In genomic region chr7:120857558-120858298, GRCh38 we compare ENCODE assay signal across 8 cellular contexts. TPM values are rescaled to one million over a fixed set of nuclear protein-coding genes. Genes with fewer than 3 reads are reported as not detected.
DNase-seq lines count a peak whose midpoint lies in the region; ATAC-seq, FAIRE-seq and TF ChIP-seq lines count a peak whose summit lies in the region.

Gene TSPAN12, minus strand, starts transcription at chr7:120858144. Its CDS starts 1,381 bp downstream, at chr7:120856763.

- no peaks in the 10 kb centered on the region for H4K20me1 ChIP-seq in KMS-11 (ENCODE audit: insufficient read depth)

- no peak within 1 kb of the TSS for H3K27ac Mint-ChIP-seq in activated naive CD8-positive, alpha-beta T cell treated with anti-CD3 and anti-CD28 coated beads, Interleukin-2, amount 10 ng/mL, durations not matched to agents 7 days and 5 days

- TF ChIP-seq CTCF in GM10248 (IDR thresholded peaks at IDR 0.05; ENCODE audit: control extremely low read depth, extremely low read depth, low read depth, missing control alignments), result peak; percentile 79
- peak; percentile 55 for TF ChIP-seq CTCF in KMS-11 (conservative IDR thresholded peaks at IDR 0.05; ENCODE audit: low read depth, low read length)
- peak in 1 of 3 experiments; percentile 41 for TF ChIP-seq CTCF in vagina (IDR thresholded peaks at IDR 0.05)

- H3K9me3 Mint-ChIP-seq in activated naive CD8-positive, alpha-beta T cell treated with anti-CD3 and anti-CD28 coated beads, Interleukin-2, amount 10 ng/mL, durations not matched to agents 7 days and 5 days, result no peaks in the 10 kb centered on the region

- H3K9me3 ChIP-seq in vagina, result no peaks in the 10 kb centered on the region

- H2AFZ ChIP-seq in KMS-11 (ENCODE audit: low read depth), result peak within 1 kb of the TSS; percentile 96

- H3K9ac ChIP-seq in KMS-11, result peak within 1 kb of the TSS; percentile 65

- POLR2A ChIA-PET in GM10248 (lab: Yijun Ruan, JAX), result interaction anchor here (0.7 kb wide), 1 partner anchor 93 kb away, joined by 3 read pairs; the partner anchor contains the start of gene ING3
- POLR2A ChIA-PET in activated naive CD8-positive, alpha-beta T cell treated with anti-CD3 and anti-CD28 coated beads, Interleukin-2, amount 10 ng/mL, durations not matched to agents 7 days and 5 days (lab: Charles Lee), result no interaction called here

- FAIRE-seq in H54 (lab: Jason Lieb, UNC), result peak; percentile 78

- H3K36me3 ChIP-seq in KMS-11 (ENCODE audit: insufficient read depth) (no peaks in the 10 kb centered on the region), vagina (no peaks in the 10 kb centered on the region)

- TF ChIP-seq POLR2A in H54 (IDR thresholded peaks at IDR 0.05; ENCODE audit: low read depth, low read length), result no peak
- no peak for TF ChIP-seq POLR2A in vagina (IDR thresholded peaks at IDR 0.05)

- H3K4me1 Mint-ChIP-seq in activated naive CD8-positive, alpha-beta T cell treated with anti-CD3 and anti-CD28 coated beads, Interleukin-2, amount 10 ng/mL, durations not matched to agents 7 days and 5 days, result peaks cover 7% of the 10 kb centered on the region

- no peaks in the 10 kb centered on the region for H3K79me2 ChIP-seq in KMS-11 (ENCODE audit: insufficient read depth, low read depth)

- peak within 1 kb of the TSS; percentile 77 for H3K4me3 Mint-ChIP-seq in activated naive CD8-positive, alpha-beta T cell treated with anti-CD3 and anti-CD28 coated beads, Interleukin-2, amount 10 ng/mL, durations not matched to agents 7 days and 5 days

- DNase-seq in GM10248 (ENCODE audit: extremely low spot score) (peak; percentile 86), H54 (ENCODE audit: insufficient read length, low spot score) (peak; percentile 72), SHP77 treated with DMSO at 0.1 percent for 48 hours (lab: John Stamatoyannopoulos, UW) (peak; percentile 73), head of caudate nucleus (peak in 41 of 42 donors; percentile 41 to 82 (median 65)), occipital lobe (lab: John Stamatoyannopoulos, UW) (peak; percentile 20), vagina (ENCODE audit: extremely low spot score in 2 of 2) (no peak)
- peak; percentile 74 for DNase-seq in activated naive CD8-positive, alpha-beta T cell treated with anti-CD3 and anti-CD28 coated beads, Interleukin-2, amount 10 ng/mL, durations not matched to agents 7 days and 5 days

- peaks cover 69% of the 10 kb centered on the region for H3K27me3 Mint-ChIP-seq in activated naive CD8-positive, alpha-beta T cell treated with anti-CD3 and anti-CD28 coated beads, Interleukin-2, amount 10 ng/mL, durations not matched to agents 7 days and 5 days

- peak; percentile 96 for ATAC-seq in activated naive CD8-positive, alpha-beta T cell treated with anti-CD3 and anti-CD28 coated beads, Interleukin-2, amount 10 ng/mL, durations not matched to agents 7 days and 5 days (ENCODE audit: low read depth)

- peak within 1 kb of the TSS; percentile 15; the same call in 1 of the 2 replicates for H3K27ac ChIP-seq in KMS-11
- peak within 1 kb of the TSS; percentile 79 for H3K27ac ChIP-seq in vagina

- H3K4me1 ChIP-seq in KMS-11 (ENCODE audit: low read depth, poor library complexity, severe bottlenecking) (peaks cover 6% of the 10 kb centered on the region), vagina (peaks cover 14% of the 10 kb centered on the region)

- CTCF ChIA-PET in GM10248 (lab: Yijun Ruan, JAX), result interaction anchor here (0.7 to 2.9 kb wide), 16 partner anchors 9 to 512 kb away, joined by 3 to 16 read pairs (median 4); no protein-coding TSS in a partner anchor

- intact Hi-C loops in head of caudate nucleus (cut with DNase I), result loop anchor here (5.0 kb wide), 1 partner anchor 90 kb away; no protein-coding TSS in a partner anchor
- intact Hi-C loops in vagina (cut with DNase I), result no loop called here

- no peak within 1 kb of the TSS for H3K4me3 ChIP-seq in KMS-11 (IDR thresholded peaks at IDR 0.05; ENCODE audit: insufficient read depth, low read depth, low read length)
- H3K4me3 ChIP-seq in vagina, result peak within 1 kb of the TSS; percentile 56 to 74

- peak within 1 kb of the TSS; percentile 93 for H3K4me2 ChIP-seq in KMS-11

- no peaks in the 10 kb centered on the region for H3K36me3 Mint-ChIP-seq in activated naive CD8-positive, alpha-beta T cell treated with anti-CD3 and anti-CD28 coated beads, Interleukin-2, amount 10 ng/mL, durations not matched to agents 7 days and 5 days

- no peaks in the 10 kb centered on the region for H3K27me3 ChIP-seq in KMS-11 (ENCODE audit: insufficient read depth, low read depth)
- H3K27me3 ChIP-seq in vagina, result no peaks in the 10 kb centered on the region

RNA-seq across cellular contexts. Expression of gene TSPAN12, which starts in this region (rescaled TPM):
- total RNA-seq in activated naive CD8-positive, alpha-beta T cell treated with anti-CD3 and anti-CD28 coated beads, Interleukin-2, amount 10 ng/mL, durations not matched to agents 7 days and 5 days, result not detected
- total RNA-seq in occipital lobe (7.2 TPM), vagina (9.6 TPM)

Comparison
In these comparisons a context has a peak if more than half of its experiments do, and no peak if none do; other contexts are left out.
1. Peak in DNase-seq and ATAC-seq in activated naive CD8-positive, alpha-beta T cell treated with anti-CD3 and anti-CD28 coated beads, Interleukin-2, amount 10 ng/mL, durations not matched to agents 7 days and 5 days; RNA of the gene not detected or under 1 TPM.
2. DNase-seq: peak in GM10248 (single experiment), H54 (single experiment), SHP77 treated with DMSO at 0.1 percent for 48 hours (single experiment), head of caudate nucleus (41 of 42) and occipital lobe (single experiment); none in vagina (0 of 2).